In the genomic region with DNA sequence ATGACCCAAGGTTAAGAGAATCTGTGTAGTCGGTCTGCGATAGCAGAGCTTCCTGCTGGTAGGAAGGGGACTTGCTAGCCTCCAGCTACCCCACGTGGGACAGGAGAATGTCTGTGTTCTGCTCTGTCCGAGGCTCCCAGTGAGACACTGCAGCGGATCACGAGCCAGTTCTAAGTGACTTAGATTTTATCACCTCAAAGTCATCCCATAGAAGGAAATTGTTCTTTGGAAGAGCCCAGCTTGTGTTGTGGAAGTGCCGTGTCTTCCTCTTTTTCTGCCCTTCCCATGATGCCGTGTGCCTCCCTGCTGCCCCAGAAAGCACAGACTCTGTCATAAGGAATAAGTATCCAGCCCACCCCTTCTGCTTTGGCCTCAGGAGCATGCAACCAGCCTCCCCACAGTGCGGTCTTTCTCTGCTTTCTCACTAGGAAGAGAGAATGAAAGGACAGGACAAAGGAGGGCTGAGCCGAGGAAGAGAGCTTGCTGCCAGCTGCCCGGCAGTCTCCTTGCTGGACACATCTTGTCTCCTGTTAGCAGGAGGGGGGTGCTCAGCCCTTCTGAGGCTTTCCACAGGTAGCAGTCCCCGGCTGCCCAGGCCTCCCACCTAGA, we compare ENCODE assay signal across 1 cellular context.
TF ChIP-seq lines count a peak whose summit lies in the region.

No MANE protein-coding gene starts in this region.

TF ChIP-seq in GM23338, 12 proteins besides CTCF, POLR2A, EP300 and RAD21:
- TF ChIP-seq, protein P1, sequence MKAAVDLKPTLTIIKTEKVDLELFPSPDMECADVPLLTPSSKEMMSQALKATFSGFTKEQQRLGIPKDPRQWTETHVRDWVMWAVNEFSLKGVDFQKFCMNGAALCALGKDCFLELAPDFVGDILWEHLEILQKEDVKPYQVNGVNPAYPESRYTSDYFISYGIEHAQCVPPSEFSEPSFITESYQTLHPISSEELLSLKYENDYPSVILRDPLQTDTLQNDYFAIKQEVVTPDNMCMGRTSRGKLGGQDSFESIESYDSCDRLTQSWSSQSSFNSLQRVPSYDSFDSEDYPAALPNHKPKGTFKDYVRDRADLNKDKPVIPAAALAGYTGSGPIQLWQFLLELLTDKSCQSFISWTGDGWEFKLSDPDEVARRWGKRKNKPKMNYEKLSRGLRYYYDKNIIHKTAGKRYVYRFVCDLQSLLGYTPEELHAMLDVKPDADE (IDR thresholded peaks at IDR 0.05): no peak
- TF ChIP-seq, protein P2, sequence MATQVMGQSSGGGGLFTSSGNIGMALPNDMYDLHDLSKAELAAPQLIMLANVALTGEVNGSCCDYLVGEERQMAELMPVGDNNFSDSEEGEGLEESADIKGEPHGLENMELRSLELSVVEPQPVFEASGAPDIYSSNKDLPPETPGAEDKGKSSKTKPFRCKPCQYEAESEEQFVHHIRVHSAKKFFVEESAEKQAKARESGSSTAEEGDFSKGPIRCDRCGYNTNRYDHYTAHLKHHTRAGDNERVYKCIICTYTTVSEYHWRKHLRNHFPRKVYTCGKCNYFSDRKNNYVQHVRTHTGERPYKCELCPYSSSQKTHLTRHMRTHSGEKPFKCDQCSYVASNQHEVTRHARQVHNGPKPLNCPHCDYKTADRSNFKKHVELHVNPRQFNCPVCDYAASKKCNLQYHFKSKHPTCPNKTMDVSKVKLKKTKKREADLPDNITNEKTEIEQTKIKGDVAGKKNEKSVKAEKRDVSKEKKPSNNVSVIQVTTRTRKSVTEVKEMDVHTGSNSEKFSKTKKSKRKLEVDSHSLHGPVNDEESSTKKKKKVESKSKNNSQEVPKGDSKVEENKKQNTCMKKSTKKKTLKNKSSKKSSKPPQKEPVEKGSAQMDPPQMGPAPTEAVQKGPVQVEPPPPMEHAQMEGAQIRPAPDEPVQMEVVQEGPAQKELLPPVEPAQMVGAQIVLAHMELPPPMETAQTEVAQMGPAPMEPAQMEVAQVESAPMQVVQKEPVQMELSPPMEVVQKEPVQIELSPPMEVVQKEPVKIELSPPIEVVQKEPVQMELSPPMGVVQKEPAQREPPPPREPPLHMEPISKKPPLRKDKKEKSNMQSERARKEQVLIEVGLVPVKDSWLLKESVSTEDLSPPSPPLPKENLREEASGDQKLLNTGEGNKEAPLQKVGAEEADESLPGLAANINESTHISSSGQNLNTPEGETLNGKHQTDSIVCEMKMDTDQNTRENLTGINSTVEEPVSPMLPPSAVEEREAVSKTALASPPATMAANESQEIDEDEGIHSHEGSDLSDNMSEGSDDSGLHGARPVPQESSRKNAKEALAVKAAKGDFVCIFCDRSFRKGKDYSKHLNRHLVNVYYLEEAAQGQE (IDR thresholded peaks at IDR 0.05; ENCODE audit: unreplicated experiment): no peak
- TF ChIP-seq NANOG (IDR thresholded peaks at IDR 0.05; ENCODE audit: borderline replicate concordance) (no peak), JUNB (IDR thresholded peaks at IDR 0.05; ENCODE audit: unreplicated experiment) (no peak), ZNF331 (CRISPR knock-in tag; IDR thresholded peaks at IDR 0.05; ENCODE audit: low read depth) (no peak), POLR2AphosphoS5 (IDR thresholded peaks at IDR 0.05; ENCODE audit: low read depth) (no peak)
- TF ChIP-seq, protein P3, sequence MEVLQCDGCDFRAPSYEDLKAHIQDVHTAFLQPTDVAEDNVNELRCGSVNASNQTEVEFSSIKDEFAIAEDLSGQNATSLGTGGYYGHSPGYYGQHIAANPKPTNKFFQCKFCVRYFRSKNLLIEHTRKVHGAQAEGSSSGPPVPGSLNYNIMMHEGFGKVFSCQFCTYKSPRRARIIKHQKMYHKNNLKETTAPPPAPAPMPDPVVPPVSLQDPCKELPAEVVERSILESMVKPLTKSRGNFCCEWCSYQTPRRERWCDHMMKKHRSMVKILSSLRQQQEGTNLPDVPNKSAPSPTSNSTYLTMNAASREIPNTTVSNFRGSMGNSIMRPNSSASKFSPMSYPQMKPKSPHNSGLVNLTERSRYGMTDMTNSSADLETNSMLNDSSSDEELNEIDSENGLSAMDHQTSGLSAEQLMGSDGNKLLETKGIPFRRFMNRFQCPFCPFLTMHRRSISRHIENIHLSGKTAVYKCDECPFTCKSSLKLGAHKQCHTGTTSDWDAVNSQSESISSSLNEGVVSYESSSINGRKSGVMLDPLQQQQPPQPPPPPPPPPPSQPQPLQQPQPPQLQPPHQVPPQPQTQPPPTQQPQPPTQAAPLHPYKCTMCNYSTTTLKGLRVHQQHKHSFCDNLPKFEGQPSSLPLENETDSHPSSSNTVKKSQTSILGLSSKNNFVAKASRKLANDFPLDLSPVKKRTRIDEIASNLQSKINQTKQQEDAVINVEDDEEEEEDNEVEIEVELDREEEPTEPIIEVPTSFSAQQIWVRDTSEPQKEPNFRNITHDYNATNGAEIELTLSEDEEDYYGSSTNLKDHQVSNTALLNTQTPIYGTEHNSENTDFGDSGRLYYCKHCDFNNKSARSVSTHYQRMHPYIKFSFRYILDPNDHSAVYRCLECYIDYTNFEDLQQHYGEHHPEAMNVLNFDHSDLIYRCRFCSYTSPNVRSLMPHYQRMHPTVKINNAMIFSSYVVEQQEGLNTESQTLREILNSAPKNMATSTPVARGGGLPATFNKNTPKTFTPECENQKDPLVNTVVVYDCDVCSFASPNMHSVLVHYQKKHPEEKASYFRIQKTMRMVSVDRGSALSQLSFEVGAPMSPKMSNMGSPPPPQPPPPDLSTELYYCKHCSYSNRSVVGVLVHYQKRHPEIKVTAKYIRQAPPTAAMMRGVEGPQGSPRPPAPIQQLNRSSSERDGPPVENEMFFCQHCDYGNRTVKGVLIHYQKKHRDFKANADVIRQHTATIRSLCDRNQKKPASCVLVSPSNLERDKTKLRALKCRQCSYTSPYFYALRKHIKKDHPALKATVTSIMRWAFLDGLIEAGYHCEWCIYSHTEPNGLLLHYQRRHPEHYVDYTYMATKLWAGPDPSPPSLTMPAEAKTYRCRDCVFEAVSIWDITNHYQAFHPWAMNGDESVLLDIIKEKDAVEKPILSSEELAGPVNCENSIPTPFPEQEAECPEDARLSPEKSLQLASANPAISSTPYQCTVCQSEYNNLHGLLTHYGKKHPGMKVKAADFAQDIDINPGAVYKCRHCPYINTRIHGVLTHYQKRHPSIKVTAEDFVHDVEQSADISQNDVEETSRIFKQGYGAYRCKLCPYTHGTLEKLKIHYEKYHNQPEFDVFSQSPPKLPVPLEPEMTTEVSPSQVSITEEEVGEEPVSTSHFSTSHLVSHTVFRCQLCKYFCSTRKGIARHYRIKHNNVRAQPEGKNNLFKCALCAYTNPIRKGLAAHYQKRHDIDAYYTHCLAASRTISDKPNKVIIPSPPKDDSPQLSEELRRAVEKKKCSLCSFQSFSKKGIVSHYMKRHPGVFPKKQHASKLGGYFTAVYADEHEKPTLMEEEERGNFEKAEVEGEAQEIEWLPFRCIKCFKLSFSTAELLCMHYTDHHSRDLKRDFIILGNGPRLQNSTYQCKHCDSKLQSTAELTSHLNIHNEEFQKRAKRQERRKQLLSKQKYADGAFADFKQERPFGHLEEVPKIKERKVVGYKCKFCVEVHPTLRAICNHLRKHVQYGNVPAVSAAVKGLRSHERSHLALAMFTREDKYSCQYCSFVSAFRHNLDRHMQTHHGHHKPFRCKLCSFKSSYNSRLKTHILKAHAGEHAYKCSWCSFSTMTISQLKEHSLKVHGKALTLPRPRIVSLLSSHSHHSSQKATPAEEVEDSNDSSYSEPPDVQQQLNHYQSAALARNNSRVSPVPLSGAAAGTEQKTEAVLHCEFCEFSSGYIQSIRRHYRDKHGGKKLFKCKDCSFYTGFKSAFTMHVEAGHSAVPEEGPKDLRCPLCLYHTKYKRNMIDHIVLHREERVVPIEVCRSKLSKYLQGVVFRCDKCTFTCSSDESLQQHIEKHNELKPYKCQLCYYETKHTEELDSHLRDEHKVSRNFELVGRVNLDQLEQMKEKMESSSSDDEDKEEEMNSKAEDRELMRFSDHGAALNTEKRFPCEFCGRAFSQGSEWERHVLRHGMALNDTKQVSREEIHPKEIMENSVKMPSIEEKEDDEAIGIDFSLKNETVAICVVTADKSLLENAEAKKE (CRISPR knock-in tag; IDR thresholded peaks at IDR 0.05): no peak
